In genomic region chr2:157628532-157629415, GRCh38 we compare ENCODE assay signal across 8 cellular contexts. TPM values are rescaled to one million over a fixed set of nuclear protein-coding genes. Genes with fewer than 3 reads are reported as not detected.
DNase-seq lines count a peak whose midpoint lies in the region; TF ChIP-seq lines count a peak whose summit lies in the region.

Gene ACVR1C (minus strand): TSS chr2:157628864. CDS start chr2:157628644, 220 bp downstream.

- no peak within 1 kb of the TSS for H2BK12ac ChIP-seq in H9 (ENCODE audit: insufficient read length, low read depth, low read length)

- H4K8ac ChIP-seq in H9 (replicated peaks; ENCODE audit: insufficient read length, low read depth, low read length) = no peak within 1 kb of the TSS

- peaks cover 6% of the 10 kb centered on the region for H3K23me2 ChIP-seq in H9 (ENCODE audit: insufficient read length, low read depth, low read length, poor library complexity, severe bottlenecking)

- no peaks in the 10 kb centered on the region for H3K79me2 ChIP-seq in H9 (ENCODE audit: insufficient read depth, low read length)

- no peak within 1 kb of the TSS for H2BK5ac ChIP-seq in H9 (ENCODE audit: insufficient read length, low read length)

- no peaks in the 10 kb centered on the region for H3K9me3 Mint-ChIP-seq in H9

- peaks cover 61% of the 10 kb centered on the region for H3K27me3 Mint-ChIP-seq in H9 (ENCODE audit: low read depth)

- H3K18ac ChIP-seq in H9 (ENCODE audit: insufficient read length, low read depth, low read length) = no peak within 1 kb of the TSS

- H3K79me1 ChIP-seq in H9 (ENCODE audit: insufficient read depth, low read depth, low read length, poor library complexity, severe bottlenecking) = no peaks in the 10 kb centered on the region

- peak within 1 kb of the TSS; percentile 72 to 88 for H3K4me3 Mint-ChIP-seq in H9

- no peak within 1 kb of the TSS for H3K9ac ChIP-seq in H9 (ENCODE audit: extremely low read depth, insufficient read length, low read length)

- no peak within 1 kb of the TSS for H3K23ac ChIP-seq in H9 (ENCODE audit: insufficient read length, low read depth, low read length)

- intact Hi-C loops in ascending aorta (cut with DNase I) (no loop called here), uterus (cut with DNase I; ENCODE audit: low total_unique reads) (no loop called here)

- H3K36me3 ChIP-seq in ascending aorta (no peaks in the 10 kb centered on the region), uterus (no peaks in the 10 kb centered on the region)

- H3K27ac Mint-ChIP-seq in H9 = no peak within 1 kb of the TSS

- H2BK20ac ChIP-seq in H9 (ENCODE audit: low read depth, low read length, poor library complexity, severe bottlenecking) = no peak within 1 kb of the TSS

- H2BK15ac ChIP-seq in H9 (ENCODE audit: low read depth, low read length) = no peak within 1 kb of the TSS

- peaks cover 10% of the 10 kb centered on the region; the same call in 1 of the 2 replicates for H3K27me3 ChIP-seq in H9 (ENCODE audit: insufficient read depth, low read length)
- H3K27me3 ChIP-seq in ascending aorta = no peaks in the 10 kb centered on the region
- H3K27me3 ChIP-seq in uterus = no peaks in the 10 kb centered on the region

- H3T11ph ChIP-seq in H9 (ENCODE audit: low read length) = no peak within 1 kb of the TSS

- H2AFZ ChIP-seq in H9 (ENCODE audit: low read length) = no peak within 1 kb of the TSS

- peak within 1 kb of the TSS; percentile 52 for H3K4me2 ChIP-seq in H9 (ENCODE audit: insufficient read depth, insufficient read length, low read length)

- no peak within 1 kb of the TSS for H3K4ac ChIP-seq in H9 (ENCODE audit: low read depth, low read length)

- H3K4me3 ChIP-seq in ascending aorta = peak within 1 kb of the TSS; percentile 68 to 73
- H3K4me3 ChIP-seq in uterus = peak within 1 kb of the TSS; percentile 17 to 47

- no CpG with 5 or more reads among the region's 76 CpGs for WGBS in H9 (ENCODE audit: extremely low coverage, insufficient read length, low lambda C conversion rate)

- H3K56ac ChIP-seq in H9 (ENCODE audit: insufficient read length, low read depth, low read length) = no peak within 1 kb of the TSS

- no peak within 1 kb of the TSS for H2AK5ac ChIP-seq in H9 (ENCODE audit: insufficient read length, low read length)

- TF ChIP-seq CTCF in H9 (conservative IDR thresholded peaks at IDR 0.05) (peak; percentile 80), ascending aorta (IDR thresholded peaks at IDR 0.05) (peak in 2 of 3 experiments; percentile 26 to 50), uterus (IDR thresholded peaks at IDR 0.05) (peak in 3 of 4 experiments; percentile 12 to 41 (median 31))

- H3K27ac ChIP-seq in H9 (ENCODE audit: insufficient read length, low read depth, low read length) = no peak within 1 kb of the TSS
- H3K27ac ChIP-seq in ascending aorta = no peak within 1 kb of the TSS
- no peak within 1 kb of the TSS for H3K27ac ChIP-seq in uterus

- no peaks in the 10 kb centered on the region for H4K20me1 ChIP-seq in H9 (ENCODE audit: control insufficient read depth, insufficient read depth, insufficient read length)

- H3K36me3 Mint-ChIP-seq in H9 (ENCODE audit: insufficient read depth in 1 of 3, low read depth in 3 of 3) = no peaks in the 10 kb centered on the region

- DNase-seq in GM03348 (ENCODE audit: low spot score) = peak; percentile 89
- peak; percentile 96 for DNase-seq in H9
- DNase-seq in M059J (ENCODE audit: low read depth) = peak; percentile 68
- peak; percentile 46 for DNase-seq in T follicular helper cell (ENCODE audit: low read depth)
- DNase-seq in ascending aorta (ENCODE audit: low spot score in 2 of 2) = peak in 1 of 2 donors; percentile 66
- DNase-seq in hepatic stellate cell (ENCODE audit: low spot score) = peak; percentile 76
- DNase-seq in putamen (ENCODE audit: low spot score) = peak; percentile 76
- peak; percentile 15 to 16 for DNase-seq in uterus

- no peak within 1 kb of the TSS for H2BK120ac ChIP-seq in H9 (ENCODE audit: low read depth, low read length, poor library complexity, severe bottlenecking)

- peaks cover 5 to 9% of the 10 kb centered on the region in 2 experiments for H3K4me1 Mint-ChIP-seq in H9

- H4K5ac ChIP-seq in H9 (ENCODE audit: insufficient read length, low read depth, low read length) = no peak within 1 kb of the TSS

- H3K9me3 ChIP-seq in H9 (ENCODE audit: control insufficient read depth, low read depth, low read length) = no peaks in the 10 kb centered on the region
- H3K9me3 ChIP-seq in ascending aorta = no peaks in the 10 kb centered on the region
- no peaks in the 10 kb centered on the region for H3K9me3 ChIP-seq in uterus

- no peak for TF ChIP-seq POLR2A in uterus (IDR thresholded peaks at IDR 0.05)

- H3K4me1 ChIP-seq in H9 (ENCODE audit: insufficient read depth, low read length) = no peaks in the 10 kb centered on the region
- peaks cover 5 to 10% of the 10 kb centered on the region in 2 donors for H3K4me1 ChIP-seq in ascending aorta
- H3K4me1 ChIP-seq in uterus = no peaks in the 10 kb centered on the region

- no peak within 1 kb of the TSS for H3K14ac ChIP-seq in H9 (ENCODE audit: insufficient read depth, low read length)

- no peak within 1 kb of the TSS for H4K91ac ChIP-seq in H9 (ENCODE audit: insufficient read length, low read depth, low read length)

RNA-seq across cellular contexts. Expression of gene ACVR1C, which starts in this region (rescaled TPM):
- total RNA-seq in H9 (2021) (0.81 and 1.0 TPM in 2 replicates), ascending aorta (not detected), uterus (1 to 10 TPM in 1 of 4 donors, under 1 TPM in 3; 0.51 to 1.2 (median 0.72) TPM)
- 0.10 TPM in 1 of 2 replicates, not detected in the other for total RNA-seq in M059J (2014; rRNA removed; shearing (Covaris generic))

Comparison
In these comparisons a context has a peak if more than half of its experiments do, and no peak if none do; other contexts are left out.
1. Peak in DNase-seq in M059J; RNA of the gene not detected or under 1 TPM.